In genomic region chr2:16739778-16740581, GRCh38 we compare ENCODE assay signal across 23 cellular contexts.
A peak's percentile ranks its signal among the peaks of the same experiment; 100 is the strongest.
DNase-seq lines count a peak whose midpoint lies in the region; ATAC-seq and TF ChIP-seq lines count a peak whose summit lies in the region.
"Had no signal": no experiment of that assay in that cellular context is flagged by ENCODE, and none has a peak within 500 bp of the region (broad histone marks: within the 10 kb centered on the region; RNA-seq: fewer than 3 reads in every experiment).

No MANE protein-coding gene starts in this region.

- no peak for TF ChIP-seq POLR2A in gastrocnemius medialis (IDR thresholded peaks at IDR 0.05)

- ATAC-seq in RWPE2 (ENCODE audit: low read depth) (peak; percentile 69), left lobe of liver (peak; percentile 95), gastrocnemius medialis (peak; percentile 81 to 93), HG03432 (IDR thresholded peaks at IDR 0.05; ENCODE audit: unreplicated experiment) (no peak), GM21423 (IDR thresholded peaks at IDR 0.05; ENCODE audit: unreplicated experiment) (no peak)
- ATAC-seq: CD8-positive, alpha-beta T cell; naive thymus-derived CD4-positive, alpha-beta T cell; stimulated activated naive B cell treated with anti-CD40 and anti-IgM and Interleukin-4, amounts not matched to agents 10 μg/mL and 1 μg/mL and 100 μg/mL, for 72 hours; WTC11 had no signal

- H3K27me3 ChIP-seq in RWPE2 (ENCODE audit: insufficient read depth, poor library complexity, severe bottlenecking) (no peaks in the 10 kb centered on the region), gastrocnemius medialis (no peaks in the 10 kb centered on the region)

- peaks cover 25% of the 10 kb centered on the region for H3K4me1 ChIP-seq in RWPE2 (ENCODE audit: insufficient read depth, poor library complexity, severe bottlenecking)
- H3K4me1 ChIP-seq in gastrocnemius medialis = peaks cover 14 to 15% of the 10 kb centered on the region in 2 donors
- H3K4me1 ChIP-seq: parathyroid adenoma had no signal

- intact Hi-C loops in gastrocnemius medialis (cut with DNase I; ENCODE audit: low total_unique reads) = no loop called here

- peak overlapping the region; percentile 18 for H3K27ac ChIP-seq in RWPE2 (ENCODE audit: poor library complexity, severe bottlenecking)
- peak overlapping the region; percentile 48 to 67 (median 54) for H3K27ac ChIP-seq in gastrocnemius medialis
- H3K27ac ChIP-seq: parathyroid adenoma had no signal

- in situ Hi-C loops in gastrocnemius medialis (cut with MboI; ENCODE audit: low sequenced_read_pairs in 4 of 4) = no loop called here

- DNase-seq in RWPE2 (ENCODE audit: low spot score) = no peak
- peak; percentile 71 for DNase-seq in cerebellar cortex (ENCODE audit: low spot score)
- DNase-seq in left lobe of liver (ENCODE audit: low spot score) = peak; percentile 96
- peak; percentile 55 to 73 for DNase-seq in gastrocnemius medialis
- no peak for DNase-seq in activated CD4-positive, CD25-positive, alpha-beta regulatory T cell (lab: John Stamatoyannopoulos, UW)
- DNase-seq: activated CD4-positive, alpha-beta memory T cell treated with anti-CD3 and anti-CD28 coated beads for 36 hours; activated naive CD4-positive, alpha-beta T cell treated with anti-CD3 and anti-CD28 coated beads for 36 hours; activated T-cell treated with anti-CD3 and anti-CD28 coated beads, Interleukin-2, amount 50 U/mL, for 1 hour; CD8-positive, alpha-beta T cell; DND-41; effector CD4-positive, alpha-beta T cell; glutamatergic neuron; Karpas-422; mesenchymal stem cell; naive thymus-derived CD4-positive, alpha-beta T cell; NCI-H1417 treated with DMSO at 0.1 percent for 48 hours; NCI-H2107; stimulated activated CD4-positive, alpha-beta T cell treated with anti-CD3 and anti-CD28 coated beads, Interleukin-1b, Interleukin-23, amount 100 ng/mL, for 48 hours; stimulated activated naive B cell treated with anti-CD40 and anti-IgM and Interleukin-4, amounts not matched to agents 10 μg/mL and 1 μg/mL and 100 μg/mL, for 72 hours had no signal

- H3K4me3 ChIP-seq in RWPE2 (ENCODE audit: severe bottlenecking) (no peak overlapping the region), gastrocnemius medialis (no peak overlapping the region)

- H3K36me3 ChIP-seq in RWPE2 (ENCODE audit: low read depth) = no peaks in the 10 kb centered on the region
- no peaks in the 10 kb centered on the region for H3K36me3 ChIP-seq in gastrocnemius medialis

- H3K9me3 ChIP-seq in RWPE2 (ENCODE audit: severe bottlenecking) (no peaks in the 10 kb centered on the region), gastrocnemius medialis (no peaks in the 10 kb centered on the region)

- TF ChIP-seq CTCF in RWPE2 (IDR thresholded peaks at IDR 0.05; ENCODE audit: poor library complexity, severe bottlenecking) = no peak
- TF ChIP-seq CTCF in gastrocnemius medialis (IDR thresholded peaks at IDR 0.05 in 4 of 5, conservative IDR thresholded peaks at IDR 0.05 in 1 of 5) = no peak

Comparison
In these comparisons a context has a peak if more than half of its experiments do, and no peak if none do; other contexts are left out.
1. ATAC-seq: peak in RWPE2 (single experiment), left lobe of liver (single experiment) and gastrocnemius medialis (2 of 2); none in HG03432 (single experiment) and GM21423 (single experiment).
2. DNase-seq: peak in cerebellar cortex (single experiment), left lobe of liver (single experiment) and gastrocnemius medialis (2 of 2); none in RWPE2 (single experiment) and activated CD4-positive, CD25-positive, alpha-beta regulatory T cell (0 of 4).